ENCODE assay signal across 12 cellular contexts in genomic region chr5:151615431-151615830, GRCh38. TPM values are rescaled to one million over a fixed set of nuclear protein-coding genes. Genes with fewer than 3 reads are reported as not detected.
DNase-seq lines count a peak whose midpoint lies in the region; ATAC-seq and TF ChIP-seq lines count a peak whose summit lies in the region.
"Had no signal": no experiment of that assay in that cellular context is flagged by ENCODE, and none has a peak within 500 bp of the region (broad histone marks: within the 10 kb centered on the region; RNA-seq: fewer than 3 reads in every experiment).

No MANE protein-coding gene starts in this region.

- WGBS in mesendoderm (ENCODE audit: extremely low coverage, insufficient coverage, low lambda C conversion rate), result no CpG with 5 or more reads among the region's 4 CpGs
- 77% methylated on average over 4 of the region's 4 CpGs for WGBS in mesenchymal stem cell

- no peaks in the 10 kb centered on the region for H3K79me2 ChIP-seq in mesendoderm (ENCODE audit: control insufficient read depth, insufficient read depth, low read length)

- no peaks in the 10 kb centered on the region for H3K36me3 ChIP-seq in CD4-positive, CD25-positive, alpha-beta regulatory T cell (ENCODE audit: control insufficient read depth, insufficient read depth, low read length)
- H3K36me3 ChIP-seq in mesendoderm (ENCODE audit: control insufficient read depth, insufficient read depth, low read length) (no peaks in the 10 kb centered on the region), mesenchymal stem cell (ENCODE audit: control insufficient read depth in 1 of 2, insufficient read depth in 2 of 2, low read depth in 1 of 2, low read length in 2 of 2) (no peaks in the 10 kb centered on the region)
- H3K36me3 ChIP-seq: ovary had no signal

- H3K9me3 ChIP-seq in CD4-positive, CD25-positive, alpha-beta regulatory T cell (ENCODE audit: control insufficient read depth in 2 of 2, low read length in 2 of 2), result no peaks in the 10 kb centered on the region
- H3K9me3 ChIP-seq in mesenchymal stem cell (ENCODE audit: control insufficient read depth, low read length), result no peaks in the 10 kb centered on the region
- H3K9me3 ChIP-seq: ovary had no signal

- H2BK12ac ChIP-seq in mesenchymal stem cell (ENCODE audit: low read length in 2 of 2), result no peak overlapping the region

- DNase-seq in CD4-positive, CD25-positive, alpha-beta regulatory T cell, result no peak
- peak; percentile 49 for DNase-seq in GM12865 (ENCODE audit: low read depth)
- DNase-seq in RWPE1 (ENCODE audit: low spot score), result peak; percentile 98
- peak; percentile 30 for DNase-seq in mesendoderm
- DNase-seq in mesenchymal stem cell, result no peak
- DNase-seq in posterior cingulate gyrus, result no peak
- no peak for DNase-seq in GM19238 (ENCODE audit: insufficient read length, low spot score)
- DNase-seq: C1 segment of cervical spinal cord, erythroblast, NCI-H69, ovary had no signal

- H3K4ac ChIP-seq in mesendoderm (ENCODE audit: low read depth, low read length), result no peak overlapping the region
- H3K4ac ChIP-seq in mesenchymal stem cell (ENCODE audit: low read depth in 1 of 2, low read length in 2 of 2), result no peak overlapping the region

- H3K18ac ChIP-seq in mesendoderm (ENCODE audit: low read length) (no peak overlapping the region), mesenchymal stem cell (ENCODE audit: low read depth in 1 of 2, low read length in 2 of 2) (no peak overlapping the region)

- peak overlapping the region in 2 of 3 donors; percentile 42 to 74 for H3K27ac Mint-ChIP-seq in CD4-positive, CD25-positive, alpha-beta regulatory T cell

- no peak overlapping the region for H3K4me3 Mint-ChIP-seq in CD4-positive, CD25-positive, alpha-beta regulatory T cell

- no peak overlapping the region for H2AFZ ChIP-seq in mesenchymal stem cell (ENCODE audit: low read depth, low read length)

- H4K5ac ChIP-seq in mesendoderm (ENCODE audit: low read length), result no peak overlapping the region

- H3K9me3 Mint-ChIP-seq in CD4-positive, CD25-positive, alpha-beta regulatory T cell, result peaks cover 0 to 2% (median 0%) of the 10 kb centered on the region in 7 donors

- no peak overlapping the region for H3K23ac ChIP-seq in mesendoderm (ENCODE audit: low read length)
- H3K23ac ChIP-seq in mesenchymal stem cell (ENCODE audit: low read length in 2 of 2), result no peak overlapping the region

- H3K4me1 Mint-ChIP-seq in CD4-positive, CD25-positive, alpha-beta regulatory T cell, result peaks cover 0 to 46% (median 5%) of the 10 kb centered on the region in 4 donors

- no peak for ATAC-seq in CD4-positive, CD25-positive, alpha-beta regulatory T cell (ENCODE audit: low read depth in 2 of 2)

- H2AK5ac ChIP-seq in mesendoderm (ENCODE audit: low read length) (no peak overlapping the region), mesenchymal stem cell (ENCODE audit: low read length, severe bottlenecking) (no peak overlapping the region)

- no peak overlapping the region for H3K4me2 ChIP-seq in mesendoderm (ENCODE audit: low read length)
- H3K4me2 ChIP-seq in mesenchymal stem cell (ENCODE audit: low read length, poor library complexity, severe bottlenecking), result no peak overlapping the region

- no peak overlapping the region for H2BK120ac ChIP-seq in mesendoderm (ENCODE audit: low read depth, low read length)
- H2BK120ac ChIP-seq in mesenchymal stem cell (ENCODE audit: low read depth, low read length), result no peak overlapping the region

- no peak overlapping the region for H3K4me3 ChIP-seq in CD4-positive, CD25-positive, alpha-beta regulatory T cell (ENCODE audit: low read depth, low read length)
- H3K4me3 ChIP-seq in GM12865 (ENCODE audit: low read depth, low read length) (no peak overlapping the region), mesendoderm (ENCODE audit: low read length) (no peak overlapping the region), mesenchymal stem cell (ENCODE audit: insufficient read depth in 1 of 2, low read depth in 1 of 2, low read length in 2 of 2) (no peak overlapping the region)
- H3K4me3 ChIP-seq: ovary, SK-N-MC had no signal

- CTCF ChIA-PET in RWPE1 (lab: Yijun Ruan, JAX), result interaction anchor here (0.7 to 1.6 kb wide), 4 partner anchors 23 to 127 kb away, joined by 3 to 7 read pairs (median 4); no protein-coding TSS in a partner anchor

- H3K56ac ChIP-seq in mesendoderm (ENCODE audit: low read length), result no peak overlapping the region

- no peaks in the 10 kb centered on the region for H3K36me3 Mint-ChIP-seq in CD4-positive, CD25-positive, alpha-beta regulatory T cell

- H3K9ac ChIP-seq in mesendoderm (ENCODE audit: low read length) (no peak overlapping the region), mesenchymal stem cell (ENCODE audit: low read length) (no peak overlapping the region)

- TF ChIP-seq CTCF in GM12865 (IDR thresholded peaks at IDR 0.05; ENCODE audit: insufficient read depth, low read depth, low read length, missing control alignments), result no peak
- TF ChIP-seq CTCF in RWPE1 (conservative IDR thresholded peaks at IDR 0.05; ENCODE audit: low read depth), result no peak

- POLR2A ChIA-PET in RWPE1 (lab: Yijun Ruan, JAX; ENCODE audit: low non-redundant PET), result interaction anchor here (0.8 to 2.7 kb wide), 3 partner anchors 16 to 43 kb away, joined by 3 to 7 read pairs (median 6); partner anchors contain the start of gene FAT2

- no peak overlapping the region for H3K27ac ChIP-seq in CD4-positive, CD25-positive, alpha-beta regulatory T cell (ENCODE audit: insufficient read depth, low read length, poor library complexity, severe bottlenecking)
- peak overlapping the region; percentile 98 for H3K27ac ChIP-seq in RWPE1
- no peak overlapping the region for H3K27ac ChIP-seq in mesendoderm (ENCODE audit: low read depth, low read length)
- H3K27ac ChIP-seq in mesenchymal stem cell (ENCODE audit: low read length, poor library complexity, severe bottlenecking), result no peak overlapping the region
- H3K27ac ChIP-seq: ovary, SK-N-MC had no signal

- no peaks in the 10 kb centered on the region for H3K79me1 ChIP-seq in mesendoderm (ENCODE audit: low read length)
- H3K79me1 ChIP-seq in mesenchymal stem cell (replicated peaks; ENCODE audit: low read length, poor library complexity, severe bottlenecking), result no peaks in the 10 kb centered on the region

- peaks cover 3% of the 10 kb centered on the region for H3K27me3 ChIP-seq in CD4-positive, CD25-positive, alpha-beta regulatory T cell (ENCODE audit: control insufficient read depth, insufficient read depth, low read length)
- H3K27me3 ChIP-seq in mesendoderm (ENCODE audit: insufficient read depth, low read length, poor library complexity), result no peaks in the 10 kb centered on the region
- H3K27me3 ChIP-seq in mesenchymal stem cell (ENCODE audit: control insufficient read depth in 1 of 2, insufficient read depth in 1 of 2, low read length in 2 of 2), result peaks cover 0 to 64% of the 10 kb centered on the region in 2 experiments
- H3K27me3 ChIP-seq: ovary had no signal

- H4K8ac ChIP-seq in mesendoderm (ENCODE audit: low read depth, low read length) (no peak overlapping the region), mesenchymal stem cell (ENCODE audit: low read length) (no peak overlapping the region)

- no peak overlapping the region for H4K91ac ChIP-seq in mesenchymal stem cell (ENCODE audit: low read length)

- peaks cover 18% of the 10 kb centered on the region for H3K27me3 Mint-ChIP-seq in CD4-positive, CD25-positive, alpha-beta regulatory T cell

- H3K14ac ChIP-seq in mesenchymal stem cell (ENCODE audit: low read length in 2 of 2), result no peak overlapping the region

- no peak overlapping the region for H2BK5ac ChIP-seq in mesendoderm (ENCODE audit: low read length)
- no peak overlapping the region for H2BK5ac ChIP-seq in mesenchymal stem cell (ENCODE audit: low read depth, low read length, poor library complexity, severe bottlenecking)

- peaks cover 21% of the 10 kb centered on the region for H3K4me1 ChIP-seq in CD4-positive, CD25-positive, alpha-beta regulatory T cell (ENCODE audit: control insufficient read depth, insufficient read depth, low read length, poor library complexity, severe bottlenecking)
- peaks cover 13% of the 10 kb centered on the region for H3K4me1 ChIP-seq in mesendoderm (ENCODE audit: control insufficient read depth, low read depth, low read length)
- H3K4me1 ChIP-seq in mesenchymal stem cell (ENCODE audit: control insufficient read depth, insufficient read depth, low read depth, low read length), result peaks cover 30% of the 10 kb centered on the region

- intact Hi-C loops in posterior cingulate gyrus (cut with DNase I), result no loop called here

- H2BK15ac ChIP-seq in mesendoderm (replicated peaks; ENCODE audit: low read depth) (no peak overlapping the region), mesenchymal stem cell (ENCODE audit: low read depth, poor library complexity, severe bottlenecking) (no peak overlapping the region)

RNA-seq across cellular contexts. Expression of gene FAT2, which starts 24.3 kb away (rescaled TPM):
- total RNA-seq in CD4-positive, CD25-positive, alpha-beta regulatory T cell, result not detected
- under 1 TPM in 1 of 4 donors, not detected in 3; 0.05 TPM for polyA plus RNA-seq in CD4-positive, CD25-positive, alpha-beta regulatory T cell
- 0.03 TPM for polyA plus RNA-seq in mesendoderm (2013, experiment 1 of 2)
- 0.03 TPM for polyA plus RNA-seq in mesendoderm (2013, experiment 2 of 2)
- not detected for polyA plus RNA-seq in mesenchymal stem cell (2013, experiment 1 of 2)
- not detected for polyA plus RNA-seq in mesenchymal stem cell (2013, experiment 2 of 2)

Comparison
In these comparisons a context has a peak if more than half of its experiments do, and no peak if none do; other contexts are left out.
1. DNase-seq: peak in GM12865 (single experiment), RWPE1 (single experiment) and mesendoderm (single experiment); none in CD4-positive, CD25-positive, alpha-beta regulatory T cell (0 of 3), mesenchymal stem cell (single experiment), posterior cingulate gyrus (0 of 10) and GM19238 (single experiment).